2 cellular contexts compared by ENCODE assay signal in the genomic region with DNA sequence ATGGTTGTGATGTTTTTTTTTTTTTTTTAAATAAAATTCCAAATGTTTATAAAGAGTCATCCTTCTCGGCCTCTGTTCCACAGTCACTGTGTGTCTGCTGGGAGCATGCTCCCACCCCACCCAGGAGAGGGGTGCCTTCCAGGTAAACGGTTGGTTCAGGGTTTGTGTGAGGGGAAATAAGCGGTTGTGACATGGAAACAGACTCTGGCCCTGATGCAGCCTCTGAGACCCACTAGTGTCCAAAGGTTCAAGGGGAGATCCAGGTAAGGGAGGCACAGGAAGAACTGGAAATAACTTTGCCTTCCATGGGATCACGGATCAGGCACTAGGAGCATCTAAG.
TF ChIP-seq lines count a peak whose summit lies in the region.

No MANE protein-coding gene starts in this region.

TF ChIP-seq in HepG2, 621 proteins besides CTCF, POLR2A, EP300 and RAD21:
- 0 out of 2 replicates have a peak, but pooled peaks have one; percentile 31 for TF ChIP-seq RBFOX2 (IDR thresholded peaks at IDR 0.05; ENCODE audit: low read depth, low read length)
- TF ChIP-seq, protein P1, sequence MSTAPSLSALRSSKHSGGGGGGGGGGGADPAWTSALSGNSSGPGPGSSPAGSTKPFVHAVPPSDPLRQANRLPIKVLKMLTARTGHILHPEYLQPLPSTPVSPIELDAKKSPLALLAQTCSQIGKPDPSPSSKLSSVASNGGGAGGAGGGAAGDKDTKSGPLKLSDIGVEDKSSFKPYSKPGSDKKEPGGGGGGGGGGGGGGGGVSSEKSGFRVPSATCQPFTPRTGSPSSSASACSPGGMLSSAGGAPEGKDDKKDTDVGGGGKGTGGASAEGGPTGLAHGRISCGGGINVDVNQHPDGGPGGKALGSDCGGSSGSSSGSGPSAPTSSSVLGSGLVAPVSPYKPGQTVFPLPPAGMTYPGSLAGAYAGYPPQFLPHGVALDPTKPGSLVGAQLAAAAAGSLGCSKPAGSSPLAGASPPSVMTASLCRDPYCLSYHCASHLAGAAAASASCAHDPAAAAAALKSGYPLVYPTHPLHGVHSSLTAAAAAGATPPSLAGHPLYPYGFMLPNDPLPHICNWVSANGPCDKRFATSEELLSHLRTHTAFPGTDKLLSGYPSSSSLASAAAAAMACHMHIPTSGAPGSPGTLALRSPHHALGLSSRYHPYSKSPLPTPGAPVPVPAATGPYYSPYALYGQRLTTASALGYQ (CRISPR knock-in tag; IDR thresholded peaks at IDR 0.05) = no peak
- peak; percentile 92 for TF ChIP-seq POLR2AphosphoS2 (IDR thresholded peaks at IDR 0.05; ENCODE audit: low read depth, low read length)

TF ChIP-seq in WTC11, 78 proteins besides CTCF, POLR2A, EP300 and RAD21:
- TF ChIP-seq GABPB1 (CRISPR knock-in tag; IDR thresholded peaks at IDR 0.05) (no peak), ZNF416 (CRISPR knock-in tag; IDR thresholded peaks at IDR 0.05) (0 out of 2 replicates have a peak, but pooled peaks have one; percentile 35)
